Comparison of ENCODE assay signal across 15 cellular contexts in genomic region chr5:245717-246116, GRCh38. TPM values are rescaled to one million over a fixed set of nuclear protein-coding genes. Genes with fewer than 3 reads are reported as not detected.
A peak's percentile ranks its signal among the peaks of the same experiment; 100 is the strongest.
DNase-seq lines count a peak whose midpoint lies in the region; ATAC-seq and TF ChIP-seq lines count a peak whose summit lies in the region.
"Not testable (repeated sequence)": the region's sequence is repeated elsewhere in the genome, so short reads cannot be mapped to it uniquely, and the experiment has no call there.
"Had no signal": no experiment of that assay in that cellular context is flagged by ENCODE, and none has a peak within 500 bp of the region (broad histone marks: within the 10 kb centered on the region; RNA-seq: fewer than 3 reads in every experiment).

No MANE protein-coding gene starts in this region.

- not testable (repeated sequence) for H4K20me1 ChIP-seq in mammary epithelial cell (ENCODE audit: insufficient read depth, low read length)

- peak overlapping the region; percentile 21 for H3K27ac ChIP-seq in RWPE2 (ENCODE audit: poor library complexity, severe bottlenecking)
- not testable (repeated sequence) for H3K27ac ChIP-seq in mammary epithelial cell (ENCODE audit: insufficient read depth, low read depth, low read length)

- not testable (repeated sequence) for H3K4me2 ChIP-seq in mammary epithelial cell (ENCODE audit: insufficient read depth, low read depth, low read length)

- H3K4me3 ChIP-seq in RWPE2 (ENCODE audit: severe bottlenecking); mammary epithelial cell (replicated peaks in 1 of 3; ENCODE audit: insufficient read depth in 1 of 3, low read depth in 2 of 3, low read length in 3 of 3); epithelial cell of esophagus (ENCODE audit: low read length): not testable (repeated sequence)

- H2AFZ ChIP-seq in mammary epithelial cell (ENCODE audit: low read depth, low read length) = not testable (repeated sequence)

- not testable (repeated sequence) for H3K4me1 ChIP-seq in RWPE2 (ENCODE audit: insufficient read depth, poor library complexity, severe bottlenecking); mammary epithelial cell (ENCODE audit: insufficient read depth, low read length)

- intact Hi-C loops in mammary epithelial cell (cut with micrococcal nuclease) = not testable (repeated sequence)

- CTCF ChIA-PET in mammary epithelial cell (lab: Charles Lee; ENCODE audit: low non-redundant PET) = not testable (repeated sequence)

- in situ Hi-C loops in mammary epithelial cell (cut with MboI; ENCODE audit: low sequenced_read_pairs in 2 of 2) = not testable (repeated sequence)

- peak; percentile 89 for ATAC-seq in RWPE2 (ENCODE audit: low read depth)

- H3K9me3 ChIP-seq in RWPE2 (ENCODE audit: severe bottlenecking); mammary epithelial cell (replicated peaks; ENCODE audit: insufficient read depth, low read length): not testable (repeated sequence)

- BruUV-seq in mammary epithelial cell (replicated peaks; lab: Mats Ljungman, UMichigan) = not testable (repeated sequence)

- H3K36me3 ChIP-seq in RWPE2 (ENCODE audit: low read depth) = peaks cover 69% of the 10 kb centered on the region
- H3K36me3 ChIP-seq in mammary epithelial cell (ENCODE audit: insufficient read depth, low read length) = peaks cover 18% of the 10 kb centered on the region

- not testable (repeated sequence) for H3K27me3 ChIP-seq in RWPE2 (ENCODE audit: insufficient read depth, poor library complexity, severe bottlenecking); mammary epithelial cell (ENCODE audit: insufficient read depth, low read length)

- peak; percentile 20 for DNase-seq in EH (ENCODE audit: low read depth)
- DNase-seq in M059J (ENCODE audit: low read depth) = peak; percentile 40
- not testable (repeated sequence) for DNase-seq in RWPE2 (ENCODE audit: low spot score)
- DNase-seq in mammary epithelial cell = peak; percentile 26
- peak; percentile 59 for DNase-seq in epithelial cell of esophagus (ENCODE audit: low read depth)
- DNase-seq in kidney tubule cell (ENCODE audit: low spot score) = peak; percentile 45

- dilution Hi-C loops in mammary epithelial cell (cut with HindIII; ENCODE audit: low sequenced_read_pairs) = not testable (repeated sequence)

- not testable (repeated sequence) for H3K9ac ChIP-seq in mammary epithelial cell (ENCODE audit: insufficient read depth, low read length)

- WGBS in mammary epithelial cell (ENCODE audit: low coverage, missing lambda C conversion rate) = 84% methylated on average over 5 of the region's 5 CpGs

- TF ChIP-seq CTCF in RWPE2 (IDR thresholded peaks at IDR 0.05; ENCODE audit: poor library complexity, severe bottlenecking); mammary epithelial cell (conservative IDR thresholded peaks at IDR 0.05 in 1 of 2, IDR thresholded peaks at IDR 0.05 in 1 of 2; ENCODE audit: extremely low read depth in 1 of 2, insufficient read depth in 1 of 2, low read depth in 1 of 2, low read length in 2 of 2); epithelial cell of esophagus (IDR thresholded peaks at IDR 0.05; ENCODE audit: insufficient read depth, low read depth, low read length, missing control alignments): not testable (repeated sequence)

- H3K79me2 ChIP-seq in mammary epithelial cell (ENCODE audit: insufficient read depth, low read length) = not testable (repeated sequence)

RNA-seq across cellular contexts. Expression of gene PDCD6, which starts 25.7 kb away (rescaled TPM):
- 120 and 149 TPM in 2 replicates for total RNA-seq in M059J (2014; rRNA removed; shearing (Covaris generic))
- total RNA-seq in mammary epithelial cell = 100 to 1,000 TPM in 1 of 2 donors, 10 to 100 TPM in 1; 77.7 to 167 TPM
- 252 TPM for polyA plus RNA-seq in mammary epithelial cell
- 101 TPM for polyA minus RNA-seq in mammary epithelial cell

RNA-seq across cellular contexts. Expression of gene SDHA, which starts 27.6 kb away (rescaled TPM):
- 78.4 and 109 TPM in 2 replicates for total RNA-seq in M059J (2014; rRNA removed; shearing (Covaris generic))
- 100 to 1,000 TPM in 1 of 2 donors, 10 to 100 TPM in 1; 73.8 to 197 TPM for total RNA-seq in mammary epithelial cell
- polyA plus RNA-seq in mammary epithelial cell = 128 TPM
- polyA minus RNA-seq in mammary epithelial cell = 231 TPM

RNA-seq across cellular contexts. Expression of gene CCDC127, which starts 27.8 kb away (rescaled TPM):
- total RNA-seq in M059J (2014; rRNA removed; shearing (Covaris generic)) = 3.4 and 5.4 TPM in 2 replicates
- total RNA-seq in mammary epithelial cell = 1 to 10 TPM; 4.5 to 7.4 TPM
- polyA plus RNA-seq in mammary epithelial cell = 3.1 TPM
- polyA minus RNA-seq in mammary epithelial cell = 1.8 TPM

RNA-seq across cellular contexts. Expression of gene LRRC14B, which starts 54.4 kb away (rescaled TPM):
- total RNA-seq in M059J (2014; rRNA removed; shearing (Covaris generic)) = not detected in 2 replicates
- not detected for total RNA-seq in mammary epithelial cell
- polyA plus RNA-seq in mammary epithelial cell = not detected
- polyA minus RNA-seq in mammary epithelial cell = not detected
- total RNA-seq: B cell; Caco-2; CD4-positive, CD25-positive, alpha-beta regulatory T cell; CD8-positive, alpha-beta T cell; G401; GM23338; H4; H9 had no signal
- polyA plus RNA-seq: AG04450; CD4-positive, CD25-positive, alpha-beta regulatory T cell; GM23338 had no signal
